In genomic region chr12:124507188-124508109, GRCh38 we compare ENCODE assay signal across 1 cellular context.
TF ChIP-seq lines count a peak whose summit lies in the region.

No MANE protein-coding gene starts in this region.

TF ChIP-seq in WTC11, 78 proteins besides CTCF, POLR2A, EP300 and RAD21 (continued from another document):
- TF ChIP-seq PRDM15 (CRISPR knock-in tag; IDR thresholded peaks at IDR 0.05) (no peak), TCF7 (CRISPR knock-in tag; IDR thresholded peaks at IDR 0.05; ENCODE audit: low read depth) (no peak), EMX1 (CRISPR knock-in tag; IDR thresholded peaks at IDR 0.05) (no peak), CBFB (CRISPR knock-in tag; IDR thresholded peaks at IDR 0.05; ENCODE audit: low read depth) (no peak), AFF4 (CRISPR knock-in tag; IDR thresholded peaks at IDR 0.05; ENCODE audit: borderline replicate concordance) (no peak), ETV6 (CRISPR knock-in tag; IDR thresholded peaks at IDR 0.05) (no peak)
